1 cellular context compared by ENCODE assay signal in the genomic region with DNA sequence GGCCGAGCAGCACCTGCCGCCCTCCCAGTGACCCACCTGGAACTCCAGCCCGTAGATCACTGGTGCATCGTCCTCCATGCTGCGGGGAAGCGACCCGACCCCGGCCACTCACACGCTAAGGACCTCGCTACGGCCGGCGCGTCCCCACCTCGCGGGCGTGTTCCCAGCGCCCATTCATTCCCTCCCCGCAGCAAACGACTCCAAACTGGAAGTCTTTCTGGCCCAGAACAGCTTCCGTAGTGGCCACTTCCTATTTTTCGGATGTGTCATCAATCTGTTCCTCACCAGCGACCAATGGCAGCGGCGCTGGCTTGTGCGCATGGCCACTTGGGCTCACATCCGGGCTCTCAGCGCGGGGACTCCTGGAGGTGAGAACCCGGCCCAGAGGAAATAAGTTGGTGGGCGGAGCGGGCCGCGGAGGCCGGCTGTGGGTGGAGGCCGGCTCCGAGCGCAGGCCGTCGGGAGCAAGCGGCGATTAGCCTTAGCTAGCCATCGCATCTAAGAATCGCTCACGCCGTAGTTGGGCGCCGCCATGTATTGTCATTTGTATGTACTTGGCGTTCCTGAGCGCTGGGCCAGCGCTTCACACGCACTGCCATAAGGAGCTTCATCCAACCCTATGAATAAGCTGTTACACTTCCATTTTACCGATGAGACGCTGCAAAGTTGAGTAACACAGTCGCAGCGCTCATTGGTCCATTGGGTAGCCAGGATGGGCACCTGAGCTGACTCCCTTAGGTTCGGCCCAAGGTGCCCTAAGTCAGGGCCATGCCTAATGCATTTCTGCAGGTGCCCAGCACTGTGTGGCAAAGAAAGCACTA.
TF ChIP-seq lines count a peak whose summit lies in the region.

A gene (minus strand): TSS at position 207 of the 821 bp plus-strand sequence. CDS start 129 bp downstream, at position 78.

TF ChIP-seq in HepG2, 621 proteins besides CTCF, POLR2A, EP300 and RAD21 (continued from another document and continues in another):
- TF ChIP-seq, protein P1, sequence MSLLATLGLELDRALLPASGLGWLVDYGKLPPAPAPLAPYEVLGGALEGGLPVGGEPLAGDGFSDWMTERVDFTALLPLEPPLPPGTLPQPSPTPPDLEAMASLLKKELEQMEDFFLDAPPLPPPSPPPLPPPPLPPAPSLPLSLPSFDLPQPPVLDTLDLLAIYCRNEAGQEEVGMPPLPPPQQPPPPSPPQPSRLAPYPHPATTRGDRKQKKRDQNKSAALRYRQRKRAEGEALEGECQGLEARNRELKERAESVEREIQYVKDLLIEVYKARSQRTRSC (CRISPR knock-in tag; IDR thresholded peaks at IDR 0.05; ENCODE audit: low read depth), result 0 out of 2 replicates have a peak, but pooled peaks have one; percentile 67
- TF ChIP-seq, protein P2, sequence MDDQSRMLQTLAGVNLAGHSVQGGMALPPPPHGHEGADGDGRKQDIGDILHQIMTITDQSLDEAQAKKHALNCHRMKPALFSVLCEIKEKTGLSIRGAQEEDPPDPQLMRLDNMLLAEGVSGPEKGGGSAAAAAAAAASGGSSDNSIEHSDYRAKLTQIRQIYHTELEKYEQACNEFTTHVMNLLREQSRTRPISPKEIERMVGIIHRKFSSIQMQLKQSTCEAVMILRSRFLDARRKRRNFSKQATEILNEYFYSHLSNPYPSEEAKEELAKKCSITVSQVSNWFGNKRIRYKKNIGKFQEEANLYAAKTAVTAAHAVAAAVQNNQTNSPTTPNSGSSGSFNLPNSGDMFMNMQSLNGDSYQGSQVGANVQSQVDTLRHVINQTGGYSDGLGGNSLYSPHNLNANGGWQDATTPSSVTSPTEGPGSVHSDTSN (CRISPR knock-in tag; IDR thresholded peaks at IDR 0.05; ENCODE audit: borderline replicate concordance), result no peak
- TF ChIP-seq ZNF720 (CRISPR knock-in tag; IDR thresholded peaks at IDR 0.05) (no peak), SMC3 (IDR thresholded peaks at IDR 0.05; ENCODE audit: low read length) (0 out of 2 replicates have a peak, but pooled peaks have one; percentile 10), ZNF451 (CRISPR knock-in tag; IDR thresholded peaks at IDR 0.05) (0 out of 2 replicates have a peak, but pooled peaks have one; percentile 67), FOSL1 (CRISPR knock-in tag; IDR thresholded peaks at IDR 0.05; ENCODE audit: borderline replicate concordance) (no peak), GZF1 (CRISPR knock-in tag; IDR thresholded peaks at IDR 0.05) (no peak), NR1H2 (CRISPR knock-in tag; IDR thresholded peaks at IDR 0.05; ENCODE audit: borderline replicate concordance, low read depth) (peak; percentile 72; the same call in 1 of the 2 replicates), BRCA1 (CRISPR knock-in tag; IDR thresholded peaks at IDR 0.05) (no peak), FOXA1 (IDR thresholded peaks at IDR 0.05) (no peak), FOXA1 (CRISPR knock-in tag; IDR thresholded peaks at IDR 0.05) (0 out of 2 replicates have a peak, but pooled peaks have one; percentile 3), ZNF3 (CRISPR knock-in tag; IDR thresholded peaks at IDR 0.05) (no peak), ZNF333 (CRISPR knock-in tag; IDR thresholded peaks at IDR 0.05; ENCODE audit: borderline replicate concordance) (peak; percentile 57; the same call in 1 of the 2 replicates), ZNF441 (CRISPR knock-in tag; IDR thresholded peaks at IDR 0.05; ENCODE audit: borderline replicate concordance) (peak; percentile 73; the same call in 1 of the 2 replicates), ZNF567 (CRISPR knock-in tag; IDR thresholded peaks at IDR 0.05; ENCODE audit: borderline replicate concordance) (peak; percentile 97; the same call in 1 of the 2 replicates), KDM5B (CRISPR knock-in tag; IDR thresholded peaks at IDR 0.05; ENCODE audit: borderline replicate concordance) (peak; percentile 91), SIX4 (CRISPR knock-in tag; IDR thresholded peaks at IDR 0.05) (peak; percentile 52), ZNF274 (CRISPR knock-in tag; IDR thresholded peaks at IDR 0.05) (peak; percentile 94), ZNF44 (CRISPR knock-in tag; IDR thresholded peaks at IDR 0.05) (peak; percentile 80), ETV6 (CRISPR knock-in tag; conservative IDR thresholded peaks at IDR 0.05) (peak; percentile 62; the same call in 1 of the 2 replicates), REL (CRISPR knock-in tag; conservative IDR thresholded peaks at IDR 0.05) (peak; percentile 92; the same call in 1 of the 2 replicates), ZNF124 (CRISPR knock-in tag; IDR thresholded peaks at IDR 0.05) (0 out of 2 replicates have a peak, but pooled peaks have one; percentile 53), TMF1 (CRISPR knock-in tag; IDR thresholded peaks at IDR 0.05; ENCODE audit: low read depth) (peak; percentile 76), HNRNPLL (IDR thresholded peaks at IDR 0.05; ENCODE audit: low read depth, low read length, poor library complexity, severe bottlenecking) (peak; percentile 87), SRSF1 (optimal IDR thresholded peaks at IDR 0.05; ENCODE audit: low read depth, low read length) (peak; percentile 95), MAFG (CRISPR knock-in tag; IDR thresholded peaks at IDR 0.05) (no peak), MED1 (CRISPR knock-in tag; IDR thresholded peaks at IDR 0.05) (peak; percentile 79), MAFK (conservative IDR thresholded peaks at IDR 0.05 in 1 of 2, IDR thresholded peaks at IDR 0.05 in 1 of 2; ENCODE audit: low read length in 2 of 2) (peak; percentile 69 to 90), ZNF615 (CRISPR knock-in tag; IDR thresholded peaks at IDR 0.05; ENCODE audit: borderline replicate concordance) (0 out of 2 replicates have a peak, but pooled peaks have one; percentile 79), ZNF432 (CRISPR knock-in tag; IDR thresholded peaks at IDR 0.05; ENCODE audit: borderline replicate concordance) (no peak), ZNF121 (CRISPR knock-in tag; IDR thresholded peaks at IDR 0.05) (no peak), EZH2 (conservative IDR thresholded peaks at IDR 0.05; ENCODE audit: low read depth, low read length) (no peak), KLF12 (CRISPR knock-in tag; IDR thresholded peaks at IDR 0.05; ENCODE audit: borderline replicate concordance) (no peak), MIER3 (CRISPR knock-in tag; IDR thresholded peaks at IDR 0.05; ENCODE audit: borderline replicate concordance) (peak; percentile 82), NFYB (CRISPR knock-in tag; IDR thresholded peaks at IDR 0.05) (peak; percentile 91), KAT8 (CRISPR knock-in tag; IDR thresholded peaks at IDR 0.05) (peak; percentile 99), ZNF570 (CRISPR knock-in tag; IDR thresholded peaks at IDR 0.05; ENCODE audit: borderline replicate concordance) (no peak; the same call in 1 of the 2 replicates), ATF7 (IDR thresholded peaks at IDR 0.05) (no peak), ATF7 (CRISPR knock-in tag; IDR thresholded peaks at IDR 0.05) (peak; percentile 70; the same call in 1 of the 2 replicates), DNMT3B (CRISPR knock-in tag; conservative IDR thresholded peaks at IDR 0.05) (peak; percentile 62; the same call in 1 of the 2 replicates), RBM22 (optimal IDR thresholded peaks at IDR 0.05; ENCODE audit: low read length) (peak; percentile 89), HIVEP1 (CRISPR knock-in tag; IDR thresholded peaks at IDR 0.05) (peak; percentile 65), XRCC5 (optimal IDR thresholded peaks at IDR 0.05; ENCODE audit: low read length) (peak; percentile 93), ZNF772 (CRISPR knock-in tag; IDR thresholded peaks at IDR 0.05) (peak; percentile 91), SP140L (CRISPR knock-in tag; IDR thresholded peaks at IDR 0.05; ENCODE audit: borderline replicate concordance) (no peak; the same call in 1 of the 2 replicates), ZNF678 (CRISPR knock-in tag; IDR thresholded peaks at IDR 0.05) (peak; percentile 15), ZNF20 (CRISPR knock-in tag; IDR thresholded peaks at IDR 0.05) (no peak), ZNF543 (CRISPR knock-in tag; IDR thresholded peaks at IDR 0.05) (peak; percentile 96), ZNF235 (CRISPR knock-in tag; IDR thresholded peaks at IDR 0.05; ENCODE audit: borderline replicate concordance) (no peak), PLRG1 (conservative IDR thresholded peaks at IDR 0.05) (no peak), MAZ (IDR thresholded peaks at IDR 0.05; ENCODE audit: borderline replicate concordance, low read depth, low read length) (peak; percentile 66; the same call in 1 of the 2 replicates), MAZ (CRISPR knock-in tag; IDR thresholded peaks at IDR 0.05; ENCODE audit: low read depth) (peak; percentile 83), TGIF2 (CRISPR knock-in tag; IDR thresholded peaks at IDR 0.05) (peak; percentile 15; the same call in 1 of the 2 replicates), SMARCE1 (IDR thresholded peaks at IDR 0.05; ENCODE audit: borderline replicate concordance) (no peak), KMT2A (CRISPR knock-in tag; IDR thresholded peaks at IDR 0.05) (peak; percentile 98)
- TF ChIP-seq, protein P3, sequence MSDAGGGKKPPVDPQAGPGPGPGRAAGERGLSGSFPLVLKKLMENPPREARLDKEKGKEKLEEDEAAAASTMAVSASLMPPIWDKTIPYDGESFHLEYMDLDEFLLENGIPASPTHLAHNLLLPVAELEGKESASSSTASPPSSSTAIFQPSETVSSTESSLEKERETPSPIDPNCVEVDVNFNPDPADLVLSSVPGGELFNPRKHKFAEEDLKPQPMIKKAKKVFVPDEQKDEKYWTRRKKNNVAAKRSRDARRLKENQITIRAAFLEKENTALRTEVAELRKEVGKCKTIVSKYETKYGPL (CRISPR knock-in tag; IDR thresholded peaks at IDR 0.05), result peak; percentile 50; the same call in 1 of the 2 replicates
- TF ChIP-seq, protein P4, sequence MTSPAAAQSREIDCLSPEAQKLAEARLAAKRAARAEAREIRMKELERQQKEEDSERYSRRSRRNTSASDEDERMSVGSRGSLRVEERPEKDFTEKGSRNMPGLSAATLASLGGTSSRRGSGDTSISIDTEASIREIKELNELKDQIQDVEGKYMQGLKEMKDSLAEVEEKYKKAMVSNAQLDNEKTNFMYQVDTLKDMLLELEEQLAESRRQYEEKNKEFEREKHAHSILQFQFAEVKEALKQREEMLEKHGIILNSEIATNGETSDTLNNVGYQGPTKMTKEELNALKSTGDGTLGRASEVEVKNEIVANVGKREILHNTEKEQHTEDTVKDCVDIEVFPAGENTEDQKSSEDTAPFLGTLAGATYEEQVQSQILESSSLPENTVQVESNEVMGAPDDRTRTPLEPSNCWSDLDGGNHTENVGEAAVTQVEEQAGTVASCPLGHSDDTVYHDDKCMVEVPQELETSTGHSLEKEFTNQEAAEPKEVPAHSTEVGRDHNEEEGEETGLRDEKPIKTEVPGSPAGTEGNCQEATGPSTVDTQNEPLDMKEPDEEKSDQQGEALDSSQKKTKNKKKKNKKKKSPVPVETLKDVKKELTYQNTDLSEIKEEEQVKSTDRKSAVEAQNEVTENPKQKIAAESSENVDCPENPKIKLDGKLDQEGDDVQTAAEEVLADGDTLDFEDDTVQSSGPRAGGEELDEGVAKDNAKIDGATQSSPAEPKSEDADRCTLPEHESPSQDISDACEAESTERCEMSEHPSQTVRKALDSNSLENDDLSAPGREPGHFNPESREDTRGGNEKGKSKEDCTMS (CRISPR knock-in tag; conservative IDR thresholded peaks at IDR 0.05), result no peak
- TF ChIP-seq, protein P5, sequence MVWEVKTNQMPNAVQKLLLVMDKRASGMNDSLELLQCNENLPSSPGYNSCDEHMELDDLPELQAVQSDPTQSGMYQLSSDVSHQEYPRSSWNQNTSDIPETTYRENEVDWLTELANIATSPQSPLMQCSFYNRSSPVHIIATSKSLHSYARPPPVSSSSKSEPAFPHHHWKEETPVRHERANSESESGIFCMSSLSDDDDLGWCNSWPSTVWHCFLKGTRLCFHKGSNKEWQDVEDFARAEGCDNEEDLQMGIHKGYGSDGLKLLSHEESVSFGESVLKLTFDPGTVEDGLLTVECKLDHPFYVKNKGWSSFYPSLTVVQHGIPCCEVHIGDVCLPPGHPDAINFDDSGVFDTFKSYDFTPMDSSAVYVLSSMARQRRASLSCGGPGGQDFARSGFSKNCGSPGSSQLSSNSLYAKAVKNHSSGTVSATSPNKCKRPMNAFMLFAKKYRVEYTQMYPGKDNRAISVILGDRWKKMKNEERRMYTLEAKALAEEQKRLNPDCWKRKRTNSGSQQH (CRISPR knock-in tag; IDR thresholded peaks at IDR 0.05; ENCODE audit: low read depth), result peak; percentile 100
- TF ChIP-seq, protein P6, sequence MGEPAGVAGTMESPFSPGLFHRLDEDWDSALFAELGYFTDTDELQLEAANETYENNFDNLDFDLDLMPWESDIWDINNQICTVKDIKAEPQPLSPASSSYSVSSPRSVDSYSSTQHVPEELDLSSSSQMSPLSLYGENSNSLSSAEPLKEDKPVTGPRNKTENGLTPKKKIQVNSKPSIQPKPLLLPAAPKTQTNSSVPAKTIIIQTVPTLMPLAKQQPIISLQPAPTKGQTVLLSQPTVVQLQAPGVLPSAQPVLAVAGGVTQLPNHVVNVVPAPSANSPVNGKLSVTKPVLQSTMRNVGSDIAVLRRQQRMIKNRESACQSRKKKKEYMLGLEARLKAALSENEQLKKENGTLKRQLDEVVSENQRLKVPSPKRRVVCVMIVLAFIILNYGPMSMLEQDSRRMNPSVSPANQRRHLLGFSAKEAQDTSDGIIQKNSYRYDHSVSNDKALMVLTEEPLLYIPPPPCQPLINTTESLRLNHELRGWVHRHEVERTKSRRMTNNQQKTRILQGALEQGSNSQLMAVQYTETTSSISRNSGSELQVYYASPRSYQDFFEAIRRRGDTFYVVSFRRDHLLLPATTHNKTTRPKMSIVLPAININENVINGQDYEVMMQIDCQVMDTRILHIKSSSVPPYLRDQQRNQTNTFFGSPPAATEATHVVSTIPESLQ (CRISPR knock-in tag; conservative IDR thresholded peaks at IDR 0.05), result 0 out of 2 replicates have a peak, but pooled peaks have one; percentile 73
- TF ChIP-seq, protein P7, sequence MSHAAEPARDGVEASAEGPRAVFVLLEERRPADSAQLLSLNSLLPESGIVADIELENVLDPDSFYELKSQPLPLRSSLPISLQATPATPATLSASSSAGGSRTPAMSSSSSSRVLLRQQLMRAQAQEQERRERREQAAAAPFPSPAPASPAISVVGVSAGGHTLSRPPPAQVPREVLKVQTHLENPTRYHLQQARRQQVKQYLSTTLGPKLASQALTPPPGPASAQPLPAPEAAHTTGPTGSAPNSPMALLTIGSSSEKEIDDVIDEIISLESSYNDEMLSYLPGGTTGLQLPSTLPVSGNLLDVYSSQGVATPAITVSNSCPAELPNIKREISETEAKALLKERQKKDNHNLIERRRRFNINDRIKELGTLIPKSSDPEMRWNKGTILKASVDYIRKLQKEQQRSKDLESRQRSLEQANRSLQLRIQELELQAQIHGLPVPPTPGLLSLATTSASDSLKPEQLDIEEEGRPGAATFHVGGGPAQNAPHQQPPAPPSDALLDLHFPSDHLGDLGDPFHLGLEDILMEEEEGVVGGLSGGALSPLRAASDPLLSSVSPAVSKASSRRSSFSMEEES (CRISPR knock-in tag; IDR thresholded peaks at IDR 0.05), result no peak
- TF ChIP-seq, protein P8, sequence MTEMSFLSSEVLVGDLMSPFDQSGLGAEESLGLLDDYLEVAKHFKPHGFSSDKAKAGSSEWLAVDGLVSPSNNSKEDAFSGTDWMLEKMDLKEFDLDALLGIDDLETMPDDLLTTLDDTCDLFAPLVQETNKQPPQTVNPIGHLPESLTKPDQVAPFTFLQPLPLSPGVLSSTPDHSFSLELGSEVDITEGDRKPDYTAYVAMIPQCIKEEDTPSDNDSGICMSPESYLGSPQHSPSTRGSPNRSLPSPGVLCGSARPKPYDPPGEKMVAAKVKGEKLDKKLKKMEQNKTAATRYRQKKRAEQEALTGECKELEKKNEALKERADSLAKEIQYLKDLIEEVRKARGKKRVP (CRISPR knock-in tag; IDR thresholded peaks at IDR 0.05), result peak in 1 of 2 experiments; percentile 34; a peak in 1 of 4 replicates
